16 cellular contexts compared by ENCODE assay signal in the genomic region with DNA sequence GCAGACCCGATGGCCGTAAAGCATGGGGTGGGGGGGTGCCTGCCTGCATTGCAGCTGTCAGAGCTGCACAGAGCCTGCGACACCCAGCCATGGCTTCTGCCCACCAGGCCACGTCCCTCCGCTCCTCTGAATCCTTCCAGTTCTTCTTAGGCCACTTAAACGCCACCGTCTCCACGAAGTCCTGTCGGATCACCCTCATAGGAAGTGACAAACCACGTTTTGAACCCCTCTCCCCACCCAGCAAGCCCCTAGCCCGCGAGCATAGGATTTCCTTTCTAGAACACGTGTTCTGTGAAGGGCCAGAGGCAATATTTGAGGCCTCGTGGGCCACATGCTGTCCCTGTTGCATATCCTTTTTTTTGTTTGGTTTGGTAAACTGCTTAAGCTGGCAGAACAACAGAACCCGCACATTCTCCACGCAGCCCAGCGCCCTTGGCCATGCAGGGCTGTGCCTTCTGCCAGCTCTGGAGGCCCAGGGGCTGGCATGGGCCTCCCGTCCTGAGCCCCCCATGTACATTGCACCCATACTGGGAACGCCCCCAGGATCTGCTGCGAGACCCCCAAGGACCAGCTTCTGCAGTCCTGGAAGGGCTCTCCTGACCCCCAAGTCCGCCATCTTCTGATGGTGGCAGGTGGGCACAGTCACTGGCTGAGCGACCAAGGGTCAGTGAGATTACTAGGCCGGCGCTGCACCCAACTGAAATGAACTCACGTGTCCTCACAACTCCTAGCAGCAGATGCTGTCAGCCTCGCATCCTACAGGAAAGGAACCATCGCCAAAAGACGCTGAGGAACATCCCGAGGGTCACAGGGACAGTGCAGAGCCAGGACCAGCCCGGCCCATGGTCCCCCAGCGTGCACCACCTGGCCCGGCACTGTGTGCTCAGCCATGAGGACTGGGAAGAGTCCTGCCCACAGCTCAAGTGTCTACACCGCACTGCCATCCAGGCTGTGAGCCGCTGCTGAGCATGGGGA. TPM values are rescaled to one million over a fixed set of nuclear protein-coding genes. Genes with fewer than 3 reads are reported as not detected.
DNase-seq lines count a peak whose midpoint lies in the region; ATAC-seq and TF ChIP-seq lines count a peak whose summit lies in the region.
"Had no signal": no experiment of that assay in that cellular context is flagged by ENCODE, and none has a peak within 500 bp of the region (broad histone marks: within the 10 kb centered on the region; RNA-seq: fewer than 3 reads in every experiment).

No MANE protein-coding gene starts in this region.

- no peak overlapping the region for H3K4me2 ChIP-seq in neural progenitor cell
- no peak overlapping the region for H3K4me2 ChIP-seq in GM23338
- H3K4me2 ChIP-seq: PC-9 had no signal

- TF ChIP-seq POLR2A in suprapubic skin (IDR thresholded peaks at IDR 0.05): no peak

- TF ChIP-seq CTCF in left ventricle myocardium inferior (IDR thresholded peaks at IDR 0.05; ENCODE audit: borderline replicate concordance): no peak
- no peak for TF ChIP-seq CTCF in chondrocyte (IDR thresholded peaks at IDR 0.05)
- TF ChIP-seq CTCF in neural progenitor cell (IDR thresholded peaks at IDR 0.05): no peak
- no peak for TF ChIP-seq CTCF in suprapubic skin (IDR thresholded peaks at IDR 0.05)
- no peak for TF ChIP-seq CTCF in GM23338 (conservative IDR thresholded peaks at IDR 0.05; ENCODE audit: low read depth in 2 of 2)

- WGBS in suprapubic skin: 92% methylated on average over 26 of the region's 34 CpGs

- H3K27me3 ChIP-seq in left ventricle myocardium inferior (ENCODE audit: low read depth): no peaks in the 10 kb centered on the region
- no peaks in the 10 kb centered on the region for H3K27me3 ChIP-seq in neural progenitor cell
- H3K27me3 ChIP-seq in suprapubic skin: no peaks in the 10 kb centered on the region
- H3K27me3 ChIP-seq in GM23338 (ENCODE audit: insufficient read depth): no peaks in the 10 kb centered on the region

- H3K36me3 Mint-ChIP-seq in chondrocyte (ENCODE audit: low read depth) (peaks cover 11% of the 10 kb centered on the region), neural progenitor cell (peaks cover 15% of the 10 kb centered on the region), GM23338 (ENCODE audit: low read depth) (peaks cover 38% of the 10 kb centered on the region)

- H4K20me1 ChIP-seq in neural progenitor cell (ENCODE audit: low read depth): no peaks in the 10 kb centered on the region
- H4K20me1 ChIP-seq in GM23338 (replicated peaks; ENCODE audit: insufficient read depth): no peaks in the 10 kb centered on the region

- H3K4me3 Mint-ChIP-seq in chondrocyte (ENCODE audit: unreplicated experiment) (no peak overlapping the region), neural progenitor cell (no peak overlapping the region), GM23338 (no peak overlapping the region; the same call in 2 of the 3 replicates)
- H3K4me3 Mint-ChIP-seq: CD14-positive monocyte had no signal

- TF ChIP-seq EP300 in suprapubic skin (IDR thresholded peaks at IDR 0.05): no peak

- ATAC-seq in Right ventricle myocardium inferior: no peak
- ATAC-seq in HG02571 (IDR thresholded peaks at IDR 0.05; ENCODE audit: unreplicated experiment): no peak
- no peak for ATAC-seq in GM23338

- no peak overlapping the region for H3K27ac ChIP-seq in left ventricle myocardium inferior (replicated peaks)
- no peak overlapping the region for H3K27ac ChIP-seq in neural progenitor cell
- H3K27ac ChIP-seq in suprapubic skin: no peak overlapping the region
- no peak overlapping the region for H3K27ac ChIP-seq in GM23338 (ENCODE audit: low read depth)
- H3K27ac ChIP-seq: HL-60, PC-9 had no signal

- H3K4me1 ChIP-seq in left ventricle myocardium inferior (peaks cover 11% of the 10 kb centered on the region), neural progenitor cell (no peaks in the 10 kb centered on the region), suprapubic skin (peaks cover 18% of the 10 kb centered on the region), GM23338 (ENCODE audit: insufficient read depth) (no peaks in the 10 kb centered on the region; the same call in 1 of the 2 replicates)

- no peaks in the 10 kb centered on the region for H3K9me2 ChIP-seq in GM23338 (ENCODE audit: insufficient read depth)

- H3K4me1 Mint-ChIP-seq in chondrocyte (ENCODE audit: low read depth): no peaks in the 10 kb centered on the region
- H3K4me1 Mint-ChIP-seq in neural progenitor cell: peaks cover 12% of the 10 kb centered on the region
- H3K4me1 Mint-ChIP-seq in GM23338: peaks cover 10% of the 10 kb centered on the region

- H3K27me3 Mint-ChIP-seq in chondrocyte (ENCODE audit: low read depth): no peaks in the 10 kb centered on the region
- H3K27me3 Mint-ChIP-seq in neural progenitor cell (ENCODE audit: insufficient read depth, low read depth): peaks cover 2% of the 10 kb centered on the region
- H3K27me3 Mint-ChIP-seq in GM23338 (ENCODE audit: insufficient read depth, low read depth, poor library complexity): peaks cover 11% of the 10 kb centered on the region

- H2AFZ ChIP-seq in neural progenitor cell (replicated peaks): no peak overlapping the region
- no peak overlapping the region; the same call in 1 of the 2 replicates for H2AFZ ChIP-seq in GM23338
- H2AFZ ChIP-seq: PC-9 had no signal

- no peaks in the 10 kb centered on the region for H3K9me3 Mint-ChIP-seq in chondrocyte (ENCODE audit: low read depth)
- peaks cover 8% of the 10 kb centered on the region for H3K9me3 Mint-ChIP-seq in neural progenitor cell
- H3K9me3 Mint-ChIP-seq in GM23338: peaks cover 16% of the 10 kb centered on the region

- no peak overlapping the region for H3K27ac Mint-ChIP-seq in chondrocyte (ENCODE audit: unreplicated experiment)
- peak overlapping the region; percentile 25 for H3K27ac Mint-ChIP-seq in neural progenitor cell
- H3K27ac Mint-ChIP-seq in GM23338: no peak overlapping the region

- no peaks in the 10 kb centered on the region for H3F3A ChIP-seq in neural progenitor cell (ENCODE audit: low read depth)
- no peaks in the 10 kb centered on the region for H3F3A ChIP-seq in GM23338 (replicated peaks; ENCODE audit: low read depth)

- H3K36me3 ChIP-seq in left ventricle myocardium inferior: peaks cover 13% of the 10 kb centered on the region
- H3K36me3 ChIP-seq in neural progenitor cell: no peaks in the 10 kb centered on the region
- H3K36me3 ChIP-seq in suprapubic skin: peaks cover 42% of the 10 kb centered on the region
- H3K36me3 ChIP-seq in GM23338 (ENCODE audit: insufficient read depth): no peaks in the 10 kb centered on the region

- intact Hi-C loops in Right ventricle myocardium inferior (cut with DNase I): no loop called here
- intact Hi-C loops in left ventricle myocardium inferior (cut with micrococcal nuclease): no loop called here

- peak; percentile 51 for DNase-seq in Right ventricle myocardium inferior (ENCODE audit: missing footprints)
- no peak for DNase-seq in left ventricle myocardium inferior
- peak; percentile 72 for DNase-seq in chondrocyte (ENCODE audit: low spot score)
- DNase-seq in neural progenitor cell (ENCODE audit: low spot score): no peak
- DNase-seq in suprapubic skin (ENCODE audit: low spot score in 2 of 2): peak; percentile 44 to 65
- no peak for DNase-seq in dermis blood vessel endothelial cell
- DNase-seq in GM23338 (ENCODE audit: low spot score): no peak
- DNase-seq: COR-L47, KBM-7, NCI-H446, NCI-H748 treated with DMSO at 0.1 percent for 48 hours, SHP77 had no signal

- no peaks in the 10 kb centered on the region for H3K79me2 ChIP-seq in neural progenitor cell (ENCODE audit: low read depth)
- no peaks in the 10 kb centered on the region for H3K79me2 ChIP-seq in GM23338 (replicated peaks; ENCODE audit: insufficient read depth)

- H3K9ac ChIP-seq in neural progenitor cell: no peak overlapping the region

- H3K9me3 ChIP-seq in left ventricle myocardium inferior (replicated peaks) (peaks cover 6% of the 10 kb centered on the region), neural progenitor cell (ENCODE audit: low read depth) (no peaks in the 10 kb centered on the region), suprapubic skin (no peaks in the 10 kb centered on the region)

- H3K4me3 ChIP-seq in left ventricle myocardium inferior: no peak overlapping the region
- H3K4me3 ChIP-seq in neural progenitor cell: no peak overlapping the region
- no peak overlapping the region for H3K4me3 ChIP-seq in suprapubic skin
- H3K4me3 ChIP-seq in GM23338: no peak overlapping the region
- H3K4me3 ChIP-seq: PC-9 had no signal

RNA-seq across cellular contexts. Expression of gene ADI1, which starts 35.1 kb away (rescaled TPM):
- total RNA-seq in Right ventricle myocardium inferior (160 TPM), left ventricle myocardium inferior (195 TPM), chondrocyte (38.0 to 51.2 TPM (median 41.8 TPM) in 3 replicates), neural progenitor cell (ENCODE audit: low replicate concordance) (19.0 and 29.3 TPM in 2 replicates), suprapubic skin (10 to 100 TPM; 39.2 to 54.4 (median 45.4) TPM), dermis blood vessel endothelial cell (50.9 and 68.4 TPM in 2 replicates)
- 16.3 and 17.3 TPM in 2 replicates for total RNA-seq in GM23338 (2014; rRNA removed; shearing (Covaris generic))
- 31.9 and 34.1 TPM in 2 replicates for polyA plus RNA-seq in GM23338 (2016; fragmentation: Nextera tagmentation; extraction: Ambion mirVana)

Comparison
In these comparisons a context has a peak if more than half of its experiments do, and no peak if none do; other contexts are left out.
1. DNase-seq: peak in Right ventricle myocardium inferior (single experiment), chondrocyte (single experiment) and suprapubic skin (2 of 2); none in left ventricle myocardium inferior (single experiment), neural progenitor cell (single experiment), dermis blood vessel endothelial cell (single experiment) and GM23338 (single experiment).